ENCODE assay signal across 8 cellular contexts in genomic region chr1:244862699-244863490, GRCh38. TPM values are rescaled to one million over a fixed set of nuclear protein-coding genes. Genes with fewer than 3 reads are reported as not detected.
DNase-seq lines count a peak whose midpoint lies in the region; ATAC-seq lines count a peak whose summit lies in the region.

No MANE protein-coding gene starts in this region.

- H3K9me3 ChIP-seq in ectodermal cell (ENCODE audit: control insufficient read depth, low read length) = no peaks in the 10 kb centered on the region

- ATAC-seq in GM19438 (IDR thresholded peaks at IDR 0.05; ENCODE audit: low read depth, unreplicated experiment) (peak; percentile 49), HG03571 (IDR thresholded peaks at IDR 0.05; ENCODE audit: unreplicated experiment) (peak; percentile 60)

- 0% methylated on average over 84 to 87 of the region's 87 CpGs for WGBS in ectodermal cell, 2 experiments

- peak; percentile 98 for DNase-seq in CD1c-positive myeloid dendritic cell (ENCODE audit: extremely low spot score)
- DNase-seq in NCI-H82 treated with DMSO at 0.1 percent for 48 hours (lab: John Stamatoyannopoulos, UW; ENCODE audit: unreplicated experiment) = peak; percentile 82
- DNase-seq in activated CD8-positive, alpha-beta memory T cell treated with anti-CD3 and anti-CD28 coated beads for 1 hour (ENCODE audit: extremely low read depth in 1 of 2, low read depth in 1 of 2) = peak; percentile 92 to 97
- DNase-seq in medulla oblongata (ENCODE audit: extremely low spot score) = peak; percentile 95
- peak; percentile 97 to 99 (median 98) for DNase-seq in stimulated activated CD4-positive, alpha-beta T cell treated with anti-CD3 and anti-CD28 coated beads, TNF-alpha, amount 100 ng/mL, for 4 hours (ENCODE audit: low read depth in 3 of 3)

- H3K27ac ChIP-seq in ectodermal cell (ENCODE audit: insufficient read depth, low read depth, low read length, poor library complexity, severe bottlenecking) = peak overlapping the region; percentile 98

- H3K4me1 ChIP-seq in ectodermal cell (ENCODE audit: control insufficient read depth, insufficient read depth, low read length) = peaks cover 7% of the 10 kb centered on the region

- H3K4me3 ChIP-seq in ectodermal cell (ENCODE audit: insufficient read depth, low read depth, low read length) = peak overlapping the region; percentile 96

- peaks cover 17% of the 10 kb centered on the region for H3K36me3 ChIP-seq in ectodermal cell (ENCODE audit: control insufficient read depth, insufficient read depth, low read length)

- H3K27me3 ChIP-seq in ectodermal cell (ENCODE audit: control insufficient read depth, insufficient read depth, low read length, poor library complexity, severe bottlenecking) = no peaks in the 10 kb centered on the region

RNA-seq across cellular contexts. Expression of gene HNRNPU, which starts 1.4 kb away (rescaled TPM):
- polyA plus RNA-seq in ectodermal cell (2013, experiment 1 of 4) = 840 TPM
- polyA plus RNA-seq in ectodermal cell (2013, experiment 2 of 4) = 885 TPM
- 479 TPM for polyA plus RNA-seq in ectodermal cell (2013, experiment 3 of 4)
- 525 TPM for polyA plus RNA-seq in ectodermal cell (2013, experiment 4 of 4)

RNA-seq across cellular contexts. Expression of gene COX20, which starts 27.4 kb away (rescaled TPM):
- polyA plus RNA-seq in ectodermal cell (2013, experiment 1 of 4) = 33.5 TPM
- polyA plus RNA-seq in ectodermal cell (2013, experiment 2 of 4) = 34.4 TPM
- polyA plus RNA-seq in ectodermal cell (2013, experiment 3 of 4) = 24.6 TPM
- polyA plus RNA-seq in ectodermal cell (2013, experiment 4 of 4) = 25.6 TPM

Comparison
In these comparisons a context has a peak if more than half of its experiments do, and no peak if none do; other contexts are left out.
1. Peak in every context shown above with its lines: DNase-seq, ATAC-seq, H3K4me3 ChIP-seq and H3K27ac ChIP-seq.